In genomic region chr2:78977661-78978145, GRCh38 we compare ENCODE assay signal across 11 cellular contexts. TPM values are rescaled to one million over a fixed set of nuclear protein-coding genes. Genes with fewer than 3 reads are reported as not detected.
DNase-seq lines count a peak whose midpoint lies in the region; ATAC-seq, FAIRE-seq and TF ChIP-seq lines count a peak whose summit lies in the region.
"Had no signal": no experiment of that assay in that cellular context is flagged by ENCODE, and none has a peak within 500 bp of the region (broad histone marks: within the 10 kb centered on the region; RNA-seq: fewer than 3 reads in every experiment).

No MANE protein-coding gene starts in this region.

- in situ Hi-C loops in brain microvascular endothelial cell (cut with HindIII; ENCODE audit: low pct_ligation_motif_present, low sequenced_read_pairs) (no loop called here), HepG2 (cut with HindIII; ENCODE audit: extremely low pct_ligation_motif_present, low pct_unique_long_range_greater_than_20kb) (loop anchor here (5.0 to 25.0 kb wide), 2 partner anchors 305 to 615 kb away; no protein-coding TSS in a partner anchor)

- TF ChIP-seq POLR2A in HepG2 (IDR thresholded peaks at IDR 0.05; ENCODE audit: insufficient read depth in 1 of 2, low read depth in 2 of 2, low read length in 2 of 2) = no peak

- TF ChIP-seq RAD21 in HepG2 (CRISPR knock-in tag; IDR thresholded peaks at IDR 0.05) = no peak

- H3K27me3 ChIP-seq in brain microvascular endothelial cell (replicated peaks) (no peaks in the 10 kb centered on the region), HepG2 (ENCODE audit: control insufficient read depth in 1 of 2, insufficient read depth in 2 of 2, low read length in 2 of 2) (no peaks in the 10 kb centered on the region)

- no peak for FAIRE-seq in HepG2 (lab: Jason Lieb, UNC)

- POLR2A ChIA-PET in HepG2 (lab: Yijun Ruan, JAX) = no interaction called here

- CTCF ChIA-PET in HepG2 (lab: Yijun Ruan, JAX; ENCODE audit: low intra/inter-chr PET ratio, low total read pairs) = interaction anchor here (3.1 kb wide), 1 partner anchor 305 kb away, joined by 40 read pairs; no protein-coding TSS in a partner anchor

- WGBS in HepG2 (ENCODE audit: low lambda C conversion rate) = 6% methylated on average over 4 of the region's 4 CpGs

- no peak overlapping the region for H3K4me2 ChIP-seq in HepG2 (ENCODE audit: low read depth, low read length)

- peak; percentile 95 for ATAC-seq in GM18498 (IDR thresholded peaks at IDR 0.05; ENCODE audit: unreplicated experiment)
- ATAC-seq in GM21447 (IDR thresholded peaks at IDR 0.05; ENCODE audit: unreplicated experiment) = peak; percentile 98
- ATAC-seq in HG03175 (IDR thresholded peaks at IDR 0.05; ENCODE audit: unreplicated experiment) = peak; percentile 97
- no peak for ATAC-seq in HepG2
- ATAC-seq: heart left ventricle; natural killer cell treated with Interleukin-12 subunit alpha and Interleukin-12 subunit beta and Interleukin-15 and Interleukin-18, amount 100 ng/mL, for 72 hours had no signal

- no peak for TF ChIP-seq EP300 in HepG2 (IDR thresholded peaks at IDR 0.05; ENCODE audit: low read depth in 2 of 2, low read length in 2 of 2)
- TF ChIP-seq EP300 in HepG2 (CRISPR knock-in tag; IDR thresholded peaks at IDR 0.05; ENCODE audit: borderline replicate concordance) = no peak

- no TSS peak for BruUV-seq in HepG2 (replicated peaks; lab: Mats Ljungman, UMichigan)

- DNase-seq in SKM-1 treated with dmso at 0.1 percent for 144 hours (lab: John Stamatoyannopoulos, UW; ENCODE audit: unreplicated experiment) = peak; percentile 97
- no peak for DNase-seq in NCI-H1105 treated with DMSO at 0.1 percent for 48 hours (lab: John Stamatoyannopoulos, UW)
- no peak for DNase-seq in brain microvascular endothelial cell
- no peak for DNase-seq in HepG2 (ENCODE audit: low spot score)
- no peak for DNase-seq in activated CD4-positive, alpha-beta T cell treated with anti-CD3 and anti-CD28 coated beads for 48 hours
- DNase-seq: heart left ventricle, NCI-H748 treated with DMSO at 0.1 percent for 48 hours had no signal

- no peak overlapping the region for H3K9ac ChIP-seq in HepG2 (ENCODE audit: insufficient read depth, low read depth, low read length)

- no peaks in the 10 kb centered on the region for H3K4me1 ChIP-seq in HepG2 (ENCODE audit: insufficient read depth, low read length)
- H3K4me1 ChIP-seq: heart left ventricle had no signal

- H4K20me1 ChIP-seq in HepG2 (ENCODE audit: insufficient read depth, low read length) = no peaks in the 10 kb centered on the region; the same call in 1 of the 2 replicates

- H3K36me3 ChIP-seq in brain microvascular endothelial cell (replicated peaks) (no peaks in the 10 kb centered on the region), HepG2 (replicated peaks in 1 of 2; ENCODE audit: control insufficient read depth in 1 of 2, insufficient read depth in 2 of 2, low read length in 2 of 2) (no peaks in the 10 kb centered on the region)
- H3K36me3 ChIP-seq: heart left ventricle had no signal

- H3K4me3 ChIP-seq in brain microvascular endothelial cell (ENCODE audit: low read depth, low read length) (no peak overlapping the region), HepG2 (replicated peaks in 1 of 3; ENCODE audit: insufficient read depth in 1 of 3, low read depth in 2 of 3, low read length in 3 of 3) (no peak overlapping the region)
- H3K4me3 ChIP-seq: heart left ventricle had no signal

- TF ChIP-seq CTCF in brain microvascular endothelial cell (IDR thresholded peaks at IDR 0.05; ENCODE audit: low read depth, low read length, missing control alignments) (no peak), HepG2 (CRISPR knock-in tag; IDR thresholded peaks at IDR 0.05) (no peak)

- no peak overlapping the region for H2AFZ ChIP-seq in HepG2 (ENCODE audit: low read length)

- intact Hi-C loops in HepG2 (cut with micrococcal nuclease; ENCODE audit: unreplicated experiment) = no loop called here

- H3K9me3 ChIP-seq in HepG2 (ENCODE audit: low read length) = no peaks in the 10 kb centered on the region
- H3K9me3 ChIP-seq: heart left ventricle had no signal

- H3K79me2 ChIP-seq in HepG2 (ENCODE audit: insufficient read depth, low read length) = no peaks in the 10 kb centered on the region

- H3K27ac ChIP-seq in brain microvascular endothelial cell (no peak overlapping the region), HepG2 (ENCODE audit: extremely low read length, insufficient read depth, low read length) (no peak overlapping the region)
- H3K27ac ChIP-seq: heart left ventricle had no signal

TF ChIP-seq in HepG2, 621 proteins besides CTCF, POLR2A, EP300 and RAD21 (continues in another document):
- TF ChIP-seq KLF9 (CRISPR knock-in tag; IDR thresholded peaks at IDR 0.05; ENCODE audit: low read depth) = no peak
- TF ChIP-seq ZNF235 (CRISPR knock-in tag; IDR thresholded peaks at IDR 0.05; ENCODE audit: borderline replicate concordance) = no peak
- no peak for TF ChIP-seq STAT6 (CRISPR knock-in tag; IDR thresholded peaks at IDR 0.05; ENCODE audit: borderline replicate concordance)
- no peak for TF ChIP-seq ZIK1 (CRISPR knock-in tag; IDR thresholded peaks at IDR 0.05; ENCODE audit: borderline replicate concordance, low read depth)
- TF ChIP-seq PAF1 (CRISPR knock-in tag; IDR thresholded peaks at IDR 0.05) = no peak

RNA-seq across cellular contexts. Expression of gene REG3G, which starts 47.8 kb away (rescaled TPM):
- total RNA-seq in HepG2 (2016; rRNA removed; fragmentation: Illumina TruSeq; extraction: Trizol) = not detected in 2 replicates
- not detected in 2 replicates for total RNA-seq in HepG2 (2016; cell fraction: cytosol; rRNA removed; fragmentation: Illumina TruSeq; extraction: Trizol; ENCODE audit: low read depth)
- total RNA-seq in HepG2 (2016; cell fraction: insoluble cytoplasmic fraction; rRNA removed; fragmentation: Illumina TruSeq; extraction: Trizol) = not detected in 2 replicates
- total RNA-seq in HepG2 (2016; cell fraction: membrane; rRNA removed; fragmentation: Illumina TruSeq; extraction: Trizol) = not detected in 2 replicates
- total RNA-seq in HepG2 (2016; cell fraction: nucleus; rRNA removed; fragmentation: Illumina TruSeq; extraction: Trizol) = not detected in 2 replicates
- polyA plus RNA-seq in HepG2 (2011; rRNA removed) = not detected in 2 replicates
- not detected in 2 replicates for polyA plus RNA-seq in HepG2 (2011; cell fraction: cytosol; rRNA removed)
- polyA plus RNA-seq in HepG2 (2011; cell fraction: nucleus; rRNA removed) = not detected in 2 replicates
- polyA plus RNA-seq in HepG2 (2012) = not detected in 2 replicates
- polyA plus RNA-seq in HepG2 (2016; cell fraction: cytosol; fragmentation: Illumina TruSeq; extraction: Trizol; ENCODE audit: low read depth) = not detected in 2 replicates
- polyA plus RNA-seq in HepG2 (2016; cell fraction: insoluble cytoplasmic fraction; fragmentation: Illumina TruSeq; extraction: Trizol; ENCODE audit: low read depth) = not detected in 2 replicates
- polyA plus RNA-seq in HepG2 (2016; cell fraction: membrane; fragmentation: Illumina TruSeq; extraction: Trizol; ENCODE audit: low read depth) = not detected in 2 replicates
- polyA plus RNA-seq in HepG2 (2016; cell fraction: nucleus; fragmentation: Illumina TruSeq; extraction: Trizol; ENCODE audit: insufficient read depth, low read depth) = not detected in 2 replicates
- not detected in 2 replicates for polyA minus RNA-seq in HepG2 (2011; rRNA and poly(A)+ RNA removed; ENCODE audit: low replicate concordance)
- polyA minus RNA-seq in HepG2 (2011; cell fraction: cytosol; rRNA and poly(A)+ RNA removed) = not detected in 2 replicates
- polyA minus RNA-seq in HepG2 (2011; cell fraction: nucleus; rRNA and poly(A)+ RNA removed) = not detected in 2 replicates
- total RNA-seq: heart left ventricle; natural killer cell treated with Interleukin-12 subunit alpha and Interleukin-12 subunit beta and Interleukin-15 and Interleukin-18, amount 100 ng/mL, for 72 hours had no signal
